8 cellular contexts compared by ENCODE assay signal in genomic region chr15:90071220-90071807, GRCh38. TPM values are rescaled to one million over a fixed set of nuclear protein-coding genes. Genes with fewer than 3 reads are reported as not detected.
DNase-seq lines count a peak whose midpoint lies in the region; ATAC-seq and FAIRE-seq lines count a peak whose summit lies in the region.

No MANE protein-coding gene starts in this region.

- DNase-seq in GM04503 (ENCODE audit: low read depth) (peak; percentile 35), NOMO-1 treated with DMSO at 0.1 percent for 48 hours (lab: John Stamatoyannopoulos, UW; ENCODE audit: unreplicated experiment) (peak; percentile 83), myocyte (ENCODE audit: low read depth) (peak; percentile 85), ecto neural progenitor cell (ENCODE audit: low spot score) (no peak)
- peak in 2 of 3 experiments; percentile 31 to 48 for DNase-seq in activated CD8-positive, alpha-beta memory T cell treated with anti-CD3 and anti-CD28 coated beads for 48 hours (ENCODE audit: low read depth in 2 of 3, low spot score in 2 of 3)
- DNase-seq in stimulated activated CD8-positive, alpha-beta memory T cell treated with anti-CD3 and anti-CD28 coated beads, Interleukin-7, amount 100 ng/mL, for 4 hours (ENCODE audit: low read depth in 2 of 2) = peak; percentile 67 to 80

- peak; percentile 77 for ATAC-seq in HG03342 (IDR thresholded peaks at IDR 0.05; ENCODE audit: unreplicated experiment)

- FAIRE-seq in endometrium (lab: Jason Lieb, UNC) = peak; percentile 35

RNA-seq across cellular contexts. Expression of gene IDH2, which starts 31.0 kb away (rescaled TPM):
- total RNA-seq in myocyte = 222 and 295 TPM in 2 replicates
- 130 TPM for polyA plus RNA-seq in myocyte (2012)
